11 cellular contexts compared by ENCODE assay signal in the genomic region with DNA sequence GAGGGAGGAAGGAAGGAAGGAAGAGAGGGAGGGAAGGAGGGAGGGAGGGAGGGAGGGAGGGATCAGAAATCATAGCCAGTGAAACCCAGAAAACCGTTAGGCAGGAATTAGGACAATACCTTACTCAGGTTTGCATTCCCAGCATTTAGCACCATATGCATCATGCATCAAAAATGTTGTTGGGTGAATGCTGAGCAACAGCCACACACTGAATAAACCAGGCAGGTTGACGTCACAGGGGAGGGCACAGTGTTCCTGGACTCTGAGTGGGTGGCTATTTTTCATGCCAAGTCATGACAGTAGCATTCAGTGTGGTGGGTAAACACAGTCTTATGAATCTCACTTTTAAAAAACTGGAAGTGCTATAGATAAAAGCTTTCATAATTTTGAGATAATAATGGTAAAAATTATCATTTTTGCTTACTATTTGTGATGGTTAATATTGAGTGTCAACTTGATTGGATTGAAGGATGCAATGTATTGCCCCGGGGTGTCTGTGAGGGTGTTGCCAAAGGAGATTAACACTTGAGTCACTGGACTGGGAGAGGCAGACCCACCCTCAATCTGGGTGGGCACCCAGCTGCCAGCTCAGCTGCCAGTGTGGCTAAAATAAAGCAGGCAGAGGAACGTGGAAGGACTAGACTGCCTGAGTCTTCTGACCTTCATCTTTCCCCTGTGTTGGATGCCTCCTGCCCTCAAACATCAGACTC.
DNase-seq lines count a peak whose midpoint lies in the region; ATAC-seq, FAIRE-seq and TF ChIP-seq lines count a peak whose summit lies in the region.
"Had no signal": no experiment of that assay in that cellular context is flagged by ENCODE, and none has a peak within 500 bp of the region (broad histone marks: within the 10 kb centered on the region; RNA-seq: fewer than 3 reads in every experiment).

No MANE protein-coding gene starts in this region.

- no peak overlapping the region for H3K9ac ChIP-seq in kidney (ENCODE audit: low read length in 2 of 2)

- no peak for FAIRE-seq in kidney (lab: Jason Lieb, UNC)

- no peaks in the 10 kb centered on the region for H3K4me1 ChIP-seq in kidney (ENCODE audit: control insufficient read depth in 1 of 2, insufficient read depth in 1 of 2, low read depth in 1 of 2, low read length in 2 of 2)
- H3K4me1 ChIP-seq: right atrium auricular region had no signal

- H3K36me3 ChIP-seq in brain microvascular endothelial cell (replicated peaks) (no peaks in the 10 kb centered on the region), kidney (ENCODE audit: control insufficient read depth in 1 of 2, insufficient read depth in 2 of 2, low read length in 2 of 2) (no peaks in the 10 kb centered on the region)
- H3K36me3 ChIP-seq: right atrium auricular region had no signal

- TF ChIP-seq CTCF in brain microvascular endothelial cell (IDR thresholded peaks at IDR 0.05; ENCODE audit: low read depth, low read length, missing control alignments): no peak
- TF ChIP-seq CTCF in kidney (IDR thresholded peaks at IDR 0.05; ENCODE audit: borderline replicate concordance, extremely low read depth, insufficient read depth): no peak

- intact Hi-C loops in left ventricle myocardium superior (cut with micrococcal nuclease): no loop called here
- intact Hi-C loops in Right ventricle myocardium inferior (cut with DNase I): no loop called here
- intact Hi-C loops in kidney (cut with DNase I): no loop called here

- ATAC-seq in left ventricle myocardium superior (peak; percentile 70), Right ventricle myocardium inferior (no peak), HG02840 (IDR thresholded peaks at IDR 0.05; ENCODE audit: low FRiP score, unreplicated experiment) (no peak)

- DNase-seq in left ventricle myocardium superior (no peak), Right ventricle myocardium inferior (ENCODE audit: missing footprints) (no peak), brain microvascular endothelial cell (peak; percentile 97), kidney (peak; percentile 75), GM19240 (ENCODE audit: insufficient read length, low spot score) (no peak)
- DNase-seq in activated effector memory CD4-positive, alpha-beta T cell treated with Interleukin-2 at 50 U/mL for 16 hours: no peak
- DNase-seq in stimulated activated CD4-positive, alpha-beta T cell treated with anti-CD3 and anti-CD28 coated beads, Interleukin-15, amount 100 ng/mL, for 24 hours: no peak
- DNase-seq: C1 segment of cervical spinal cord; stimulated activated naive B cell treated with anti-CD40 and anti-IgM and Interleukin-4, amounts not matched to agents 10 μg/mL and 1 μg/mL and 100 μg/mL, for 72 hours had no signal

- in situ Hi-C loops in brain microvascular endothelial cell (cut with HindIII; ENCODE audit: low pct_ligation_motif_present, low sequenced_read_pairs): no loop called here

- H3K27me3 ChIP-seq in brain microvascular endothelial cell (replicated peaks): no peaks in the 10 kb centered on the region
- H3K27me3 ChIP-seq: right atrium auricular region had no signal

- H3K27ac ChIP-seq in brain microvascular endothelial cell: peak overlapping the region; percentile 57
- no peak overlapping the region for H3K27ac ChIP-seq in kidney (ENCODE audit: low read depth in 2 of 2, low read length in 2 of 2)
- H3K27ac ChIP-seq: right atrium auricular region had no signal

- H3K4me3 ChIP-seq in brain microvascular endothelial cell (ENCODE audit: low read depth, low read length) (no peak overlapping the region), kidney (ENCODE audit: low read length in 2 of 2) (no peak overlapping the region)
- H3K4me3 ChIP-seq: right atrium auricular region had no signal

- H3K9me3 ChIP-seq in kidney (ENCODE audit: control insufficient read depth in 1 of 2, low read length in 2 of 2): no peaks in the 10 kb centered on the region
- H3K9me3 ChIP-seq: right atrium auricular region had no signal

Comparison
In these comparisons a context has a peak if more than half of its experiments do, and no peak if none do; other contexts are left out.
1. DNase-seq: peak in brain microvascular endothelial cell (single experiment) and kidney (single experiment); none in left ventricle myocardium superior (single experiment), Right ventricle myocardium inferior (single experiment), activated effector memory CD4-positive, alpha-beta T cell treated with Interleukin-2 at 50 U/mL for 16 hours (single experiment), stimulated activated CD4-positive, alpha-beta T cell treated with anti-CD3 and anti-CD28 coated beads, Interleukin-15, amount 100 ng/mL, for 24 hours (single experiment) and GM19240 (single experiment).